In genomic region chr12:130086248-130086647, GRCh38 we compare ENCODE assay signal across 15 cellular contexts.
A peak's percentile ranks its signal among the peaks of the same experiment; 100 is the strongest.
DNase-seq lines count a peak whose midpoint lies in the region; ATAC-seq and TF ChIP-seq lines count a peak whose summit lies in the region.
"Had no signal": no experiment of that assay in that cellular context is flagged by ENCODE, and none has a peak within 500 bp of the region (broad histone marks: within the 10 kb centered on the region; RNA-seq: fewer than 3 reads in every experiment).

No MANE protein-coding gene starts in this region.

- ATAC-seq in psoas muscle (no peak), HG03039 (IDR thresholded peaks at IDR 0.05; ENCODE audit: unreplicated experiment) (no peak)
- ATAC-seq: Panc1 had no signal

- H3K79me2 ChIP-seq in Loucy (ENCODE audit: insufficient read depth, low read length) = no peaks in the 10 kb centered on the region
- H3K79me2 ChIP-seq in SK-N-SH (ENCODE audit: insufficient read depth) = no peaks in the 10 kb centered on the region

- peaks cover 41% of the 10 kb centered on the region for H3K4me1 ChIP-seq in Loucy (ENCODE audit: insufficient read depth, low read length, poor library complexity, severe bottlenecking)
- H3K4me1 ChIP-seq in SK-N-SH (ENCODE audit: control insufficient read depth in 1 of 2, insufficient read depth in 2 of 2, low read depth in 1 of 2, low read length in 1 of 2) = peaks cover 0 to 2% of the 10 kb centered on the region in 2 experiments; a peak in 1 of 4 replicates
- H3K4me1 ChIP-seq in psoas muscle = no peaks in the 10 kb centered on the region

- intact Hi-C loops in psoas muscle (cut with DNase I) = no loop called here

- no peaks in the 10 kb centered on the region for H3K36me3 Mint-ChIP-seq in activated T-cell treated with anti-CD3 and anti-CD28 coated beads, Interleukin-2, amount 50 U/mL, for 24 hours (ENCODE audit: low read depth)
- H3K36me3 Mint-ChIP-seq: memory B cell had no signal

- H3K27me3 Mint-ChIP-seq in activated T-cell treated with anti-CD3 and anti-CD28 coated beads, Interleukin-2, amount 50 U/mL, for 24 hours = no peaks in the 10 kb centered on the region

- no peaks in the 10 kb centered on the region for H4K20me1 ChIP-seq in Loucy (ENCODE audit: insufficient read depth, low read length, poor library complexity, severe bottlenecking)
- H4K20me1 ChIP-seq in SK-N-SH (ENCODE audit: insufficient read depth) = no peaks in the 10 kb centered on the region

- 0 out of 2 replicates have a peak, but pooled peaks cover 2% of the 10 kb centered on the region for H3F3A ChIP-seq in Loucy (ENCODE audit: low read depth)
- H3F3A ChIP-seq in SK-N-SH (replicated peaks; ENCODE audit: insufficient read depth) = no peaks in the 10 kb centered on the region

- H3K27ac ChIP-seq in SK-N-SH (ENCODE audit: low read depth in 2 of 2, low read length in 1 of 2) (no peak overlapping the region), psoas muscle (no peak overlapping the region)

- peak overlapping the region; percentile 21 for H3K4me3 Mint-ChIP-seq in activated T-cell treated with anti-CD3 and anti-CD28 coated beads, Interleukin-2, amount 50 U/mL, for 24 hours
- H3K4me3 Mint-ChIP-seq: memory B cell had no signal

- H3K9me2 ChIP-seq in Loucy (replicated peaks; ENCODE audit: low read depth, low read length) = no peaks in the 10 kb centered on the region
- H3K9me2 ChIP-seq in SK-N-SH = no peaks in the 10 kb centered on the region

- H3K4me3 ChIP-seq in Loucy (ENCODE audit: low read length, poor library complexity, severe bottlenecking) = peak overlapping the region; percentile 69
- no peak overlapping the region for H3K4me3 ChIP-seq in SK-N-SH (ENCODE audit: low read depth in 2 of 2, low read length in 1 of 2)
- no peak overlapping the region for H3K4me3 ChIP-seq in psoas muscle

- H3K9me3 Mint-ChIP-seq in activated T-cell treated with anti-CD3 and anti-CD28 coated beads, Interleukin-2, amount 50 U/mL, for 24 hours = no peaks in the 10 kb centered on the region

- H3K36me3 ChIP-seq in Loucy (ENCODE audit: insufficient read depth, low read length) (no peaks in the 10 kb centered on the region), SK-N-SH (replicated peaks in 1 of 2; ENCODE audit: control insufficient read depth in 1 of 2, insufficient read depth in 2 of 2, low read length in 1 of 2) (no peaks in the 10 kb centered on the region), psoas muscle (ENCODE audit: insufficient read depth in 1 of 2, low read depth in 1 of 2) (no peaks in the 10 kb centered on the region)

- no peak for TF ChIP-seq RAD21 in SK-N-SH (IDR thresholded peaks at IDR 0.05; ENCODE audit: low read length)

- H3K9ac ChIP-seq in Loucy (ENCODE audit: low read depth, low read length, poor library complexity, severe bottlenecking) (peak overlapping the region; percentile 81), SK-N-SH (no peak overlapping the region)

- POLR2A ChIA-PET in SK-N-SH (lab: Yijun Ruan, JAX) = no interaction called here

- whole genome bisulfite sequencing in SK-N-SH (ENCODE audit: low lambda C conversion rate) = 24% methylated on average over 11 of the region's 11 CpGs
- WGBS in psoas muscle, 3 donors = 19 to 28% (median 20%) methylated on average over 11 of the region's 11 CpGs

- peak overlapping the region; percentile 1 for H3K27ac Mint-ChIP-seq in activated T-cell treated with anti-CD3 and anti-CD28 coated beads, Interleukin-2, amount 50 U/mL, for 24 hours
- H3K27ac Mint-ChIP-seq: memory B cell had no signal

- H3K4me2 ChIP-seq in Loucy (ENCODE audit: low read depth, low read length, poor library complexity, severe bottlenecking) (peak overlapping the region; percentile 91), SK-N-SH (no peak overlapping the region)

- H3K27me3 ChIP-seq in Loucy (ENCODE audit: insufficient read depth, low read length, poor library complexity, severe bottlenecking) (no peaks in the 10 kb centered on the region), SK-N-SH (ENCODE audit: insufficient read depth) (no peaks in the 10 kb centered on the region), psoas muscle (ENCODE audit: insufficient read depth in 3 of 3, low read length in 2 of 3) (no peaks in the 10 kb centered on the region)

- TF ChIP-seq EP300 in SK-N-SH (IDR thresholded peaks at IDR 0.05; ENCODE audit: borderline replicate concordance in 1 of 2, low read depth in 1 of 2, low read length in 1 of 2) = no peak

- DNase-seq in activated T-cell treated with anti-CD3 and anti-CD28 coated beads, Interleukin-2, amount 50 U/mL, for 24 hours = no peak
- DNase-seq in activated T-cell treated with anti-CD3 and anti-CD28 coated beads for 4 hours (no peak), dermis microvascular lymphatic vessel endothelial cell (ENCODE audit: low read depth in 2 of 2) (peak; percentile 50 to 69), retina (peak; percentile 18), SK-N-SH (no peak), psoas muscle (no peak)
- DNase-seq: activated CD8-positive, alpha-beta memory T cell treated with anti-CD3 and anti-CD28 coated beads, Interleukin-2, amount 50 U/mL, for 48 hours; aorta; H7; NCI-H1930; NCI-H524 had no signal

- H3K4me1 Mint-ChIP-seq in activated T-cell treated with anti-CD3 and anti-CD28 coated beads, Interleukin-2, amount 50 U/mL, for 24 hours (ENCODE audit: low read depth) = peaks cover 31% of the 10 kb centered on the region
- H3K4me1 Mint-ChIP-seq: memory B cell had no signal

- CTCF ChIA-PET in SK-N-SH (lab: Yijun Ruan, JAX) = interaction anchor here (0.9 to 2.1 kb wide), 3 partner anchors 44 to 249 kb away, joined by 3 to 7 read pairs (median 3); no protein-coding TSS in a partner anchor

- H3K9me3 ChIP-seq in Loucy (ENCODE audit: insufficient read depth, low read depth, low read length) (no peaks in the 10 kb centered on the region), SK-N-SH (no peaks in the 10 kb centered on the region), psoas muscle (no peaks in the 10 kb centered on the region)

- peak overlapping the region; percentile 88 for H2AFZ ChIP-seq in Loucy (ENCODE audit: low read length)
- no peak overlapping the region for H2AFZ ChIP-seq in SK-N-SH (ENCODE audit: low read depth)

- TF ChIP-seq CTCF in Loucy (conservative IDR thresholded peaks at IDR 0.05; ENCODE audit: low read length) (no peak), SK-N-SH (IDR thresholded peaks at IDR 0.05) (no peak), psoas muscle (IDR thresholded peaks at IDR 0.05) (no peak)

TF ChIP-seq in SK-N-SH, 30 proteins besides CTCF, POLR2A, EP300 and RAD21:
- TF ChIP-seq POLR2AphosphoS5 (IDR thresholded peaks at IDR 0.05; ENCODE audit: low read depth, low read length) (no peak), RFX5 (IDR thresholded peaks at IDR 0.05; ENCODE audit: low read length) (no peak)
TF ChIP-seq in SK-N-SH: peak in this region for 0.

Comparison
In these comparisons a context has a peak if more than half of its experiments do, and no peak if none do; other contexts are left out.
1. DNase-seq: peak in dermis microvascular lymphatic vessel endothelial cell (2 of 2) and retina (single experiment); none in activated T-cell treated with anti-CD3 and anti-CD28 coated beads, Interleukin-2, amount 50 U/mL, for 24 hours (single experiment), activated T-cell treated with anti-CD3 and anti-CD28 coated beads for 4 hours (single experiment), SK-N-SH (single experiment) and psoas muscle (0 of 2).